In genomic region chr10:12202230-12202629, GRCh38 we compare ENCODE assay signal across 20 cellular contexts.
"Had no signal": no experiment of that assay in that cellular context is flagged by ENCODE, and none has a peak within 500 bp of the region (broad histone marks: within the 10 kb centered on the region; RNA-seq: fewer than 3 reads in every experiment).

No MANE protein-coding gene starts in this region.

- H2AFZ ChIP-seq: neural progenitor cell had no signal

- H3K4me3 ChIP-seq: heart right ventricle, mucosa of descending colon, neural progenitor cell, ovary, right atrium auricular region, sigmoid colon, skin epidermis, tibial artery, upper lobe of left lung, uterus had no signal

- H3K4me1 Mint-ChIP-seq: neural progenitor cell had no signal

- H3K27me3 Mint-ChIP-seq: naive thymus-derived CD8-positive, alpha-beta T cell had no signal

- H3K4me1 ChIP-seq: uterus had no signal

- H3K27ac ChIP-seq: heart right ventricle, neural progenitor cell, ovary, right atrium auricular region, sigmoid colon, skin epidermis, tibial artery, upper lobe of left lung, uterus had no signal

- H3K9me3 Mint-ChIP-seq: naive thymus-derived CD8-positive, alpha-beta T cell; neural progenitor cell had no signal

- H3K9me3 ChIP-seq: heart right ventricle, mucosa of descending colon, ovary, right atrium auricular region, sigmoid colon, tibial artery, upper lobe of left lung, uterus had no signal

- H3K4me2 ChIP-seq: neural progenitor cell had no signal

- H3K27me3 ChIP-seq: heart right ventricle, neural progenitor cell, ovary, right atrium auricular region, sigmoid colon, tibial artery, upper lobe of left lung, uterus had no signal

- H3K9ac ChIP-seq: neural progenitor cell had no signal

- ATAC-seq: esophagus mucosa, heart right ventricle, mucosa of descending colon had no signal

- H3K27ac Mint-ChIP-seq: neural progenitor cell had no signal

- FAIRE-seq: endometrium, frontal cortex, islet of Langerhans had no signal

- H3K36me3 ChIP-seq: ovary, uterus had no signal

- H3K4me3 Mint-ChIP-seq: neural progenitor cell had no signal

- DNase-seq: effector memory CD4-positive, alpha-beta T cell; heart right ventricle; hypothalamus; kidney glomerular epithelial cell; mammary epithelial cell; mucosa of descending colon; naive thymus-derived CD8-positive, alpha-beta T cell; ovary; sigmoid colon; stimulated activated naive CD4-positive, alpha-beta T cell; tibial artery; upper lobe of left lung; uterus had no signal
